Comparison of ENCODE assay signal across 24 cellular contexts in the genomic region with DNA sequence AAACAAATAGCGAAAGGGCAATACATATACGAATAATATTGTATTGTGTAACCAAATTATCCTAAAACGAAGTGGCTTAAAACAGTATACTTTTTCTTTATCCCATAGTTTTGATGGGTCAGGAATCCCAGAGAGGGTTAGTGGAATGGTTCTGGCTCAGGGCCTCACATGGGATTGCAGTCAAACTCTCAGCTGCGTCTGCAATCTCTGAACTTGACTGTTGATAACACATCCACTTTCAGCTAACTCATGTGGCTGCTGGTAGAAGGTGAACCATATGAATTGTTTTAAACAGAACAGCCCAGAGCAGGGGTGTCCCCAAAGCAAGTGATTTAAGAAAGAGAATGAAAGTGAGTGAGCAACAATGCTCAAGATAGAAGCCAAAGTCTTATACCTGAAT.
"Had no signal": no experiment of that assay in that cellular context is flagged by ENCODE, and none has a peak within 500 bp of the region (broad histone marks: within the 10 kb centered on the region; RNA-seq: fewer than 3 reads in every experiment).

No MANE protein-coding gene starts in this region.

- H3K9me3 ChIP-seq: colonic mucosa, esophagus muscularis mucosa, esophagus squamous epithelium, gastrocnemius medialis, gastroesophageal sphincter, heart right ventricle had no signal

- H3K27ac ChIP-seq: colonic mucosa, coronary artery, dorsolateral prefrontal cortex, epithelial cell of prostate, esophagus muscularis mucosa, esophagus squamous epithelium, foreskin keratinocyte, gastrocnemius medialis, gastroesophageal sphincter, heart right ventricle had no signal

- DNase-seq: colonic mucosa; cortex of kidney; dermis blood vessel endothelial cell; dorsolateral prefrontal cortex; effector CD4-positive, alpha-beta T cell; effector CD8-positive, alpha-beta T cell; effector memory CD4-positive, alpha-beta T cell; effector memory CD8-positive, alpha-beta T cell; endodermal cell; erythroblast; esophagus squamous epithelium; foreskin fibroblast; foreskin keratinocyte; foreskin melanocyte; gastrocnemius medialis; glutamatergic neuron; head of caudate nucleus; heart right ventricle had no signal

- H3K9me3 Mint-ChIP-seq: dendritic cell treated with granulocyte-macrophage colony-stimulating factor and Interleukin-4, amounts not matched to agents 40 ng/mL and 50 ng/mL, for 4 days; effector memory CD8-positive, alpha-beta T cell; endodermal cell had no signal

- ATAC-seq: effector memory CD8-positive, alpha-beta T cell; esophagus mucosa; foreskin keratinocyte; gastrocnemius medialis; gastroesophageal sphincter had no signal

- H3K36me3 ChIP-seq: colonic mucosa, esophagus muscularis mucosa, esophagus squamous epithelium, gastrocnemius medialis, gastroesophageal sphincter, heart right ventricle had no signal

- H3K4me3 Mint-ChIP-seq: dendritic cell treated with granulocyte-macrophage colony-stimulating factor and Interleukin-4, amounts not matched to agents 40 ng/mL and 50 ng/mL, for 4 days; effector memory CD8-positive, alpha-beta T cell; endodermal cell had no signal

- H3K4me1 ChIP-seq: colonic mucosa, esophagus muscularis mucosa, esophagus squamous epithelium, foreskin keratinocyte, gastroesophageal sphincter had no signal

- H3K27me3 Mint-ChIP-seq: dendritic cell treated with granulocyte-macrophage colony-stimulating factor and Interleukin-4, amounts not matched to agents 40 ng/mL and 50 ng/mL, for 4 days; effector memory CD8-positive, alpha-beta T cell had no signal

- H3K27me3 ChIP-seq: colonic mucosa, dorsolateral prefrontal cortex, esophagus muscularis mucosa, esophagus squamous epithelium, foreskin keratinocyte, gastrocnemius medialis, gastroesophageal sphincter, heart right ventricle had no signal

- H3K27ac Mint-ChIP-seq: dendritic cell treated with granulocyte-macrophage colony-stimulating factor and Interleukin-4, amounts not matched to agents 40 ng/mL and 50 ng/mL, for 4 days; effector memory CD8-positive, alpha-beta T cell; endodermal cell had no signal

- H3K4me3 ChIP-seq: colonic mucosa, coronary artery, dorsolateral prefrontal cortex, esophagus muscularis mucosa, esophagus squamous epithelium, gastrocnemius medialis, gastroesophageal sphincter, heart right ventricle had no signal
